ENCODE assay signal across 21 cellular contexts in genomic region chr14:94288610-94289465, GRCh38. TPM values are rescaled to one million over a fixed set of nuclear protein-coding genes. Genes with fewer than 3 reads are reported as not detected.
"Had no signal": no experiment of that assay in that cellular context is flagged by ENCODE, and none has a peak within 500 bp of the region (broad histone marks: within the 10 kb centered on the region; RNA-seq: fewer than 3 reads in every experiment).

No MANE protein-coding gene starts in this region.

- H3K27ac ChIP-seq: breast epithelium, gastrocnemius medialis, heart left ventricle, neutrophil, parathyroid adenoma, spleen, testis had no signal

- H3K4me3 ChIP-seq: breast epithelium, gastrocnemius medialis, heart left ventricle, spleen, testis had no signal

- H3K36me3 ChIP-seq: breast epithelium, gastrocnemius medialis, heart left ventricle, neutrophil, spleen had no signal

- DNase-seq: activated CD4-positive, CD25-positive, alpha-beta regulatory T cell; activated CD8-positive, alpha-beta memory T cell treated with anti-CD3 and anti-CD28 coated beads for 24 hours; activated CD8-positive, alpha-beta memory T cell treated with anti-CD3 and anti-CD28 coated beads, Interleukin-2, amount 50 U/mL, for 48 hours; activated effector memory CD4-positive, alpha-beta T cell treated with Interleukin-2 at 50 U/mL for 16 hours; activated naive CD4-positive, alpha-beta T cell treated with anti-CD3 and anti-CD28 coated beads, Interleukin-2, amount 50 U/mL, for 16 hours; activated T-cell treated with anti-CD3 and anti-CD28 coated beads, Interleukin-2, amount 50 U/mL, for 48 hours; effector CD4-positive, alpha-beta T cell; gastrocnemius medialis; heart left ventricle; naive thymus-derived CD8-positive, alpha-beta T cell; spleen; stimulated activated CD4-positive, alpha-beta T cell treated with anti-CD3 and anti-CD28 coated beads, Interleukin-4, amount 100 ng/mL, for 4 hours; T-cell; testis had no signal

- H3K79me2 ChIP-seq: parathyroid adenoma had no signal

- H3K9ac ChIP-seq: parathyroid adenoma had no signal

- H3K9me3 ChIP-seq: breast epithelium, gastrocnemius medialis, heart left ventricle, neutrophil, spleen, testis had no signal

- H2AFZ ChIP-seq: parathyroid adenoma had no signal

- H3K27me3 ChIP-seq: breast epithelium, gastrocnemius medialis, spleen, testis had no signal

- ATAC-seq: gastrocnemius medialis; naive thymus-derived CD8-positive, alpha-beta T cell; stimulated activated memory B cell treated with anti-CD40 and anti-IgM and Interleukin-4, amounts not matched to agents 10 μg/mL and 1 μg/mL and 100 μg/mL, for 72 hours; T-cell had no signal

- H3K4me1 ChIP-seq: breast epithelium, gastrocnemius medialis, heart left ventricle, parathyroid adenoma, spleen had no signal

RNA-seq across cellular contexts. Expression of gene SERPINA10, which starts 4.2 kb away (rescaled TPM):
- total RNA-seq: astrocyte; breast epithelium; cerebellum; esophagus mucosa; heart left ventricle; naive thymus-derived CD8-positive, alpha-beta T cell; spleen; testis had no signal
- polyA plus RNA-seq: heart left ventricle; naive thymus-derived CD8-positive, alpha-beta T cell; spleen had no signal

RNA-seq across cellular contexts. Expression of gene SERPINA6, which starts 34.3 kb away (rescaled TPM):
- total RNA-seq: astrocyte; cerebellum; esophagus mucosa; heart left ventricle; naive thymus-derived CD8-positive, alpha-beta T cell; spleen; T-cell; testis had no signal
- polyA plus RNA-seq: heart left ventricle; naive thymus-derived CD8-positive, alpha-beta T cell; spleen had no signal
